Comparison of ENCODE assay signal across 34 cellular contexts in genomic region chr12:70638639-70639349, GRCh38. TPM values are rescaled to one million over a fixed set of nuclear protein-coding genes. Genes with fewer than 3 reads are reported as not detected.
DNase-seq lines count a peak whose midpoint lies in the region; ATAC-seq, FAIRE-seq and TF ChIP-seq lines count a peak whose summit lies in the region.
"Had no signal": no experiment of that assay in that cellular context is flagged by ENCODE, and none has a peak within 500 bp of the region (broad histone marks: within the 10 kb centered on the region; RNA-seq: fewer than 3 reads in every experiment).

No MANE protein-coding gene starts in this region.

- BruUV-seq in PC-9 (replicated peaks; lab: Mats Ljungman, UMichigan) = no TSS peak

- H3K79me2 ChIP-seq in PC-9 (ENCODE audit: low read depth) (no peaks in the 10 kb centered on the region), astrocyte (ENCODE audit: insufficient read depth, low read length) (no peaks in the 10 kb centered on the region)
- H3K79me2 ChIP-seq: hepatocyte had no signal

- no peaks in the 10 kb centered on the region for H3K27me3 Mint-ChIP-seq in astrocyte (ENCODE audit: low read depth, unreplicated experiment)

- peak; percentile 47 for FAIRE-seq in astrocyte (lab: Jason Lieb, UNC)
- no peak for FAIRE-seq in GM12892 (lab: Jason Lieb, UNC)
- FAIRE-seq: HepG2, TTC549 had no signal

- POLR2A ChIA-PET in PC-9 (lab: Charles Lee; ENCODE audit: unreplicated experiment) = no interaction called here

- H3K27ac ChIP-seq in PC-9 = no peak overlapping the region
- H3K27ac ChIP-seq in astrocyte (ENCODE audit: low read depth, low read length) = no peak overlapping the region
- H3K27ac ChIP-seq: BLaER1, colonic mucosa, hepatocyte, prostate gland, SJCRH30, tibial artery had no signal

- peaks cover 16% of the 10 kb centered on the region for H3K4me1 Mint-ChIP-seq in astrocyte (ENCODE audit: low read depth, unreplicated experiment)
- H3K4me1 Mint-ChIP-seq: activated naive CD4-positive, alpha-beta T cell treated with anti-CD3 and anti-CD28 coated beads, Interleukin-2, amount 10 ng/mL, durations not matched to agents 7 days and 5 days; naive B cell had no signal

- no peak overlapping the region for H3K27ac Mint-ChIP-seq in astrocyte (ENCODE audit: unreplicated experiment)
- H3K27ac Mint-ChIP-seq: activated CD4-positive, alpha-beta memory T cell treated with anti-CD3 and anti-CD28 coated beads for 36 hours; activated naive CD4-positive, alpha-beta T cell treated with anti-CD3 and anti-CD28 coated beads, Interleukin-2, amount 10 ng/mL, durations not matched to agents 7 days and 5 days; naive B cell had no signal

- H3K36me3 ChIP-seq in PC-9 (ENCODE audit: low read depth) = no peaks in the 10 kb centered on the region
- H3K36me3 ChIP-seq in astrocyte (ENCODE audit: insufficient read depth, low read length) = no peaks in the 10 kb centered on the region
- H3K36me3 ChIP-seq: BLaER1, colonic mucosa, esophagus squamous epithelium, gastrocnemius medialis, prostate gland, SJCRH30, tibial artery had no signal

- DNase-seq in Daoy (ENCODE audit: low read depth) = peak; percentile 32
- no peak for DNase-seq in PC-9
- DNase-seq in astrocyte (ENCODE audit: low read depth) = no peak
- peak; percentile 57 for DNase-seq in kidney glomerular epithelial cell (lab: John Stamatoyannopoulos, UW)
- no peak for DNase-seq in NCI-H146 treated with DMSO at 0.1 percent for 48 hours (lab: John Stamatoyannopoulos, UW; ENCODE audit: unreplicated experiment)
- no peak for DNase-seq in GM12892 (ENCODE audit: insufficient read length)
- DNase-seq: activated CD4-positive, alpha-beta memory T cell treated with anti-CD3 and anti-CD28 coated beads for 36 hours; activated CD4-positive, CD25-positive, alpha-beta regulatory T cell treated with anti-CD3 and anti-CD28 coated beads, Interleukin-2, amount 50 U/mL, for 72 hours; activated CD8-positive, alpha-beta memory T cell treated with anti-CD3 and anti-CD28 coated beads, Interleukin-2, amount 50 U/mL, for 48 hours; activated naive CD4-positive, alpha-beta T cell treated with anti-CD3 and anti-CD28 coated beads, Interleukin-2, amount 10 ng/mL, durations not matched to agents 7 days and 5 days; amygdala; colonic mucosa; DMS79; effector memory CD4-positive, alpha-beta T cell; esophagus squamous epithelium; gastrocnemius medialis; naive B cell; NCI-H187; NCI-H2171 treated with DMSO at 0.1 percent for 48 hours; NCI-H524 treated with DMSO at 0.1 percent for 48 hours; NK-92 treated with Interleukin-12 subunit alpha and Interleukin-12 subunit beta, amount 100 ng/mL, for 24 hours; nucleus accumbens; SJCRH30; stimulated activated naive CD8-positive, alpha-beta T cell treated with anti-CD3 and anti-CD28 coated beads, Interleukin-15, Interleukin-2, amounts not matched to agents 100 U/mL and 50 U/mL, for 24 hours; T-helper 1 cell; tibial artery had no signal

- H3K9ac ChIP-seq in astrocyte (ENCODE audit: low read length) = no peak overlapping the region
- H3K9ac ChIP-seq: BLaER1 had no signal

- H3K4me1 ChIP-seq in PC-9 (replicated peaks; ENCODE audit: insufficient read depth) = peaks cover 13% of the 10 kb centered on the region
- H3K4me1 ChIP-seq in astrocyte (ENCODE audit: insufficient read depth, low read length) = no peaks in the 10 kb centered on the region
- H3K4me1 ChIP-seq: colonic mucosa, esophagus squamous epithelium, gastrocnemius medialis, SJCRH30, tibial artery had no signal

- H3K4me3 ChIP-seq in PC-9 (no peak overlapping the region), astrocyte (ENCODE audit: insufficient read depth, low read depth, low read length) (no peak overlapping the region)
- H3K4me3 ChIP-seq: BLaER1, colonic mucosa, esophagus squamous epithelium, gastrocnemius medialis, hepatocyte, prostate gland, SJCRH30, tibial artery had no signal

- TF ChIP-seq POLR2A in GM12892 (IDR thresholded peaks at IDR 0.05; ENCODE audit: low read depth, low read length) = no peak

- no peak overlapping the region for H2AFZ ChIP-seq in PC-9
- H2AFZ ChIP-seq in astrocyte (ENCODE audit: low read depth, low read length) = no peak overlapping the region
- H2AFZ ChIP-seq: hepatocyte had no signal

- no peaks in the 10 kb centered on the region for H3F3A ChIP-seq in PC-9 (ENCODE audit: insufficient read depth, low read depth)

- TF ChIP-seq CTCF in PC-9 (conservative IDR thresholded peaks at IDR 0.05) (no peak), astrocyte (IDR thresholded peaks at IDR 0.05; ENCODE audit: insufficient read depth, low read depth, low read length) (no peak)

- H3K9me3 ChIP-seq in PC-9 (ENCODE audit: insufficient read depth, low read depth) = no peaks in the 10 kb centered on the region; the same call in 1 of the 2 replicates
- H3K9me3 ChIP-seq in astrocyte (ENCODE audit: insufficient read depth, low read depth, low read length) = no peaks in the 10 kb centered on the region
- H3K9me3 ChIP-seq: BLaER1, colonic mucosa, esophagus squamous epithelium, gastrocnemius medialis, prostate gland, SJCRH30, tibial artery had no signal

- no peaks in the 10 kb centered on the region for H4K20me1 ChIP-seq in PC-9 (ENCODE audit: insufficient read depth)
- no peaks in the 10 kb centered on the region for H4K20me1 ChIP-seq in astrocyte (ENCODE audit: insufficient read depth, low read length)
- H4K20me1 ChIP-seq: BLaER1 had no signal

- H3K36me3 Mint-ChIP-seq in astrocyte (ENCODE audit: low read depth, unreplicated experiment) = no peaks in the 10 kb centered on the region
- H3K36me3 Mint-ChIP-seq: activated CD4-positive, alpha-beta memory T cell treated with anti-CD3 and anti-CD28 coated beads for 36 hours; activated naive CD4-positive, alpha-beta T cell treated with anti-CD3 and anti-CD28 coated beads, Interleukin-2, amount 10 ng/mL, durations not matched to agents 7 days and 5 days; naive B cell had no signal

- H3K4me2 ChIP-seq in PC-9 (peak overlapping the region; percentile 4; the same call in 1 of the 2 replicates), astrocyte (ENCODE audit: low read length) (no peak overlapping the region)
- H3K4me2 ChIP-seq: BLaER1, hepatocyte had no signal

- H3K9me2 ChIP-seq in PC-9 (ENCODE audit: insufficient read depth) = no peaks in the 10 kb centered on the region

- intact Hi-C loops in PC-9 (cut with micrococcal nuclease; ENCODE audit: unreplicated experiment) = no loop called here

- H3K4me3 Mint-ChIP-seq in astrocyte (ENCODE audit: unreplicated experiment) = no peak overlapping the region
- H3K4me3 Mint-ChIP-seq: activated CD4-positive, alpha-beta memory T cell treated with anti-CD3 and anti-CD28 coated beads for 36 hours; activated naive CD4-positive, alpha-beta T cell treated with anti-CD3 and anti-CD28 coated beads, Interleukin-2, amount 10 ng/mL, durations not matched to agents 7 days and 5 days; naive B cell had no signal

- H3K9me3 Mint-ChIP-seq in astrocyte (ENCODE audit: unreplicated experiment) = no peaks in the 10 kb centered on the region
- H3K9me3 Mint-ChIP-seq: activated CD4-positive, alpha-beta memory T cell treated with anti-CD3 and anti-CD28 coated beads for 36 hours; activated naive CD4-positive, alpha-beta T cell treated with anti-CD3 and anti-CD28 coated beads, Interleukin-2, amount 10 ng/mL, durations not matched to agents 7 days and 5 days had no signal

- no peaks in the 10 kb centered on the region for H3K27me3 ChIP-seq in PC-9 (ENCODE audit: insufficient read depth, low read depth)
- H3K27me3 ChIP-seq in astrocyte (ENCODE audit: insufficient read depth, low read length) = no peaks in the 10 kb centered on the region
- H3K27me3 ChIP-seq: BLaER1, colonic mucosa, esophagus squamous epithelium, hepatocyte, SJCRH30, tibial artery had no signal

- no peak for ATAC-seq in GM21825 (IDR thresholded peaks at IDR 0.05; ENCODE audit: unreplicated experiment)
- no peak for ATAC-seq in HG03457 (IDR thresholded peaks at IDR 0.05; ENCODE audit: unreplicated experiment)
- ATAC-seq: gastrocnemius medialis; HepG2; left lobe of liver; stimulated activated naive CD8-positive, alpha-beta T cell treated with anti-CD3 and anti-CD28 coated beads, Interleukin-15, Interleukin-2, amounts not matched to agents 100 U/mL and 50 U/mL, for 24 hours had no signal

- CTCF ChIA-PET in PC-9 (lab: Charles Lee) = no interaction called here

RNA-seq across cellular contexts. Expression of gene PTPRB, which starts 1.6 kb away (rescaled TPM):
- 1.6 and 1.7 TPM in 2 replicates for total RNA-seq in Daoy (2014; rRNA removed; shearing (Covaris generic))
- 1.3 and 1.9 TPM in 2 replicates for total RNA-seq in PC-9 (2021)
- 2.2 and 2.5 TPM in 2 replicates for total RNA-seq in astrocyte
- 0.49 TPM for polyA plus RNA-seq in GM12892 (2012; ENCODE audit: missing spikeins)
- total RNA-seq: activated CD4-positive, alpha-beta memory T cell treated with anti-CD3 and anti-CD28 coated beads for 36 hours had no signal

Comparison
In these comparisons a context has a peak if more than half of its experiments do, and no peak if none do; other contexts are left out.
1. DNase-seq: peak in Daoy (single experiment) and kidney glomerular epithelial cell (single experiment); none in PC-9 (0 of 2), astrocyte (single experiment), NCI-H146 treated with DMSO at 0.1 percent for 48 hours (single experiment) and GM12892 (single experiment).